19 cellular contexts compared by ENCODE assay signal in genomic region chr4:89419121-89419695, GRCh38.
DNase-seq lines count a peak whose midpoint lies in the region; ATAC-seq and TF ChIP-seq lines count a peak whose summit lies in the region.
"Had no signal": no experiment of that assay in that cellular context is flagged by ENCODE, and none has a peak within 500 bp of the region (broad histone marks: within the 10 kb centered on the region; RNA-seq: fewer than 3 reads in every experiment).

No MANE protein-coding gene starts in this region.

- H3K4me1 ChIP-seq in HUES48 (ENCODE audit: control insufficient read depth, insufficient read depth, low read length) (peaks cover 16% of the 10 kb centered on the region), neural progenitor cell (no peaks in the 10 kb centered on the region)
- H3K4me1 ChIP-seq: Caco-2 had no signal

- no peaks in the 10 kb centered on the region for H3F3A ChIP-seq in neural progenitor cell (ENCODE audit: low read depth)

- no peaks in the 10 kb centered on the region for H3K9me3 ChIP-seq in HUES48 (ENCODE audit: control insufficient read depth, insufficient read depth, low read length)
- H3K9me3 ChIP-seq in neural progenitor cell (ENCODE audit: low read depth), result no peaks in the 10 kb centered on the region
- H3K9me3 ChIP-seq: BLaER1, Caco-2 had no signal

- H3K4me3 ChIP-seq in HUES48 (ENCODE audit: low read depth, low read length) (no peak overlapping the region), neural progenitor cell (no peak overlapping the region)
- H3K4me3 ChIP-seq: BLaER1, GM12878 had no signal

- H4K20me1 ChIP-seq in neural progenitor cell (ENCODE audit: low read depth), result no peaks in the 10 kb centered on the region
- H4K20me1 ChIP-seq: BLaER1 had no signal

- H3K36me3 Mint-ChIP-seq in WTC11, result no peaks in the 10 kb centered on the region
- H3K36me3 Mint-ChIP-seq in neural progenitor cell, result no peaks in the 10 kb centered on the region
- no peaks in the 10 kb centered on the region for H3K36me3 Mint-ChIP-seq in activated naive CD4-positive, alpha-beta T cell treated with anti-CD3 and anti-CD28 coated beads, Interleukin-2, amount 50 U/mL, for 72 hours
- H3K36me3 Mint-ChIP-seq: CD4-positive, CD25-positive, alpha-beta regulatory T cell; CD8-positive, alpha-beta T cell had no signal

- DNase-seq in WTC11 (ENCODE audit: low spot score) (no peak), iPS DF 19.7 (ENCODE audit: low read depth, low spot score) (peak; percentile 25), neural progenitor cell (ENCODE audit: low spot score) (no peak), nucleus accumbens (lab: John Stamatoyannopoulos, UW) (no peak), pons (ENCODE audit: low spot score) (no peak)
- DNase-seq in activated naive CD4-positive, alpha-beta T cell treated with anti-CD3 and anti-CD28 coated beads, Interleukin-2, amount 50 U/mL, for 72 hours (ENCODE audit: low spot score in 2 of 2), result no peak
- DNase-seq: Caco-2; CD4-positive, CD25-positive, alpha-beta regulatory T cell; CD8-positive, alpha-beta T cell; DMS153; DND-41; H7 had no signal

- H3K27ac ChIP-seq in HUES48 (ENCODE audit: low read depth, low read length) (peak overlapping the region; percentile 50), neural progenitor cell (no peak overlapping the region)
- H3K27ac ChIP-seq: BLaER1, C4-2B had no signal

- H2AFZ ChIP-seq in neural progenitor cell (replicated peaks), result peak overlapping the region; percentile 63

- H3K9ac ChIP-seq in HUES48 (ENCODE audit: low read depth, low read length) (no peak overlapping the region), neural progenitor cell (no peak overlapping the region)
- H3K9ac ChIP-seq: BLaER1 had no signal

- no peaks in the 10 kb centered on the region for H3K27me3 ChIP-seq in HUES48 (ENCODE audit: control insufficient read depth, insufficient read depth, low read length)
- H3K27me3 ChIP-seq in neural progenitor cell, result no peaks in the 10 kb centered on the region
- H3K27me3 ChIP-seq: BLaER1 had no signal

- POLR2A ChIA-PET in WTC11 (lab: Charles Lee), result no interaction called here

- H3K27ac Mint-ChIP-seq in WTC11 (no peak overlapping the region), neural progenitor cell (no peak overlapping the region)
- no peak overlapping the region for H3K27ac Mint-ChIP-seq in activated naive CD4-positive, alpha-beta T cell treated with anti-CD3 and anti-CD28 coated beads, Interleukin-2, amount 50 U/mL, for 72 hours
- H3K27ac Mint-ChIP-seq: B cell; CD4-positive, CD25-positive, alpha-beta regulatory T cell; CD8-positive, alpha-beta T cell had no signal

- no peak overlapping the region for H3K4me2 ChIP-seq in neural progenitor cell
- H3K4me2 ChIP-seq: BLaER1 had no signal

- no peaks in the 10 kb centered on the region for H3K9me3 Mint-ChIP-seq in WTC11
- no peaks in the 10 kb centered on the region for H3K9me3 Mint-ChIP-seq in neural progenitor cell
- peaks cover 0 to 4% of the 10 kb centered on the region in 2 donors for H3K9me3 Mint-ChIP-seq in activated naive CD4-positive, alpha-beta T cell treated with anti-CD3 and anti-CD28 coated beads, Interleukin-2, amount 50 U/mL, for 72 hours
- H3K9me3 Mint-ChIP-seq: CD4-positive, CD25-positive, alpha-beta regulatory T cell; CD8-positive, alpha-beta T cell had no signal

- TF ChIP-seq CTCF in WTC11 (IDR thresholded peaks at IDR 0.05) (no peak), neural progenitor cell (IDR thresholded peaks at IDR 0.05) (no peak)

- H3K4me1 Mint-ChIP-seq in WTC11, result peaks cover 26% of the 10 kb centered on the region
- H3K4me1 Mint-ChIP-seq in neural progenitor cell, result peaks cover 3% of the 10 kb centered on the region
- H3K4me1 Mint-ChIP-seq: B cell; CD4-positive, CD25-positive, alpha-beta regulatory T cell had no signal

- H3K4me3 Mint-ChIP-seq in WTC11 (no peak overlapping the region), neural progenitor cell (no peak overlapping the region)
- H3K4me3 Mint-ChIP-seq: B cell; CD4-positive, CD25-positive, alpha-beta regulatory T cell; CD8-positive, alpha-beta T cell had no signal

- H3K36me3 ChIP-seq in HUES48 (ENCODE audit: control insufficient read depth, insufficient read depth, low read length), result no peaks in the 10 kb centered on the region
- H3K36me3 ChIP-seq in neural progenitor cell, result no peaks in the 10 kb centered on the region
- H3K36me3 ChIP-seq: BLaER1 had no signal

- H3K27me3 Mint-ChIP-seq in WTC11 (ENCODE audit: low read depth) (peaks cover 60% of the 10 kb centered on the region), neural progenitor cell (ENCODE audit: insufficient read depth, low read depth) (no peaks in the 10 kb centered on the region)
- H3K27me3 Mint-ChIP-seq: B cell; CD4-positive, CD25-positive, alpha-beta regulatory T cell had no signal

- CTCF ChIA-PET in WTC11 (lab: Charles Lee), result interaction anchor here (0.7 to 1.1 kb wide), 2 partner anchors 161 to 169 kb away, joined by 3 read pairs; no protein-coding TSS in a partner anchor

- H3K79me2 ChIP-seq in neural progenitor cell (ENCODE audit: low read depth), result no peaks in the 10 kb centered on the region

- ATAC-seq in WTC11 (peak; percentile 70), HG03045 (IDR thresholded peaks at IDR 0.05; ENCODE audit: unreplicated experiment) (no peak)
- ATAC-seq in activated naive CD4-positive, alpha-beta T cell treated with anti-CD3 and anti-CD28 coated beads, Interleukin-2, amount 50 U/mL, for 72 hours, result no peak
- ATAC-seq: CD8-positive, alpha-beta T cell; GM12878; HCT116 had no signal

TF ChIP-seq in WTC11, 78 proteins besides CTCF, POLR2A, EP300 and RAD21 (continues in another document):
- TF ChIP-seq E2F1 (CRISPR knock-in tag; IDR thresholded peaks at IDR 0.05) (no peak), ZNF425 (CRISPR knock-in tag; conservative IDR thresholded peaks at IDR 0.05) (no peak), SP1 (CRISPR knock-in tag; conservative IDR thresholded peaks at IDR 0.05) (no peak), ATF3 (CRISPR knock-in tag; conservative IDR thresholded peaks at IDR 0.05) (no peak), NR3C1 (CRISPR knock-in tag; conservative IDR thresholded peaks at IDR 0.05; ENCODE audit: low read depth) (no peak), ERG (CRISPR knock-in tag; IDR thresholded peaks at IDR 0.05) (no peak)
